In the genomic region with DNA sequence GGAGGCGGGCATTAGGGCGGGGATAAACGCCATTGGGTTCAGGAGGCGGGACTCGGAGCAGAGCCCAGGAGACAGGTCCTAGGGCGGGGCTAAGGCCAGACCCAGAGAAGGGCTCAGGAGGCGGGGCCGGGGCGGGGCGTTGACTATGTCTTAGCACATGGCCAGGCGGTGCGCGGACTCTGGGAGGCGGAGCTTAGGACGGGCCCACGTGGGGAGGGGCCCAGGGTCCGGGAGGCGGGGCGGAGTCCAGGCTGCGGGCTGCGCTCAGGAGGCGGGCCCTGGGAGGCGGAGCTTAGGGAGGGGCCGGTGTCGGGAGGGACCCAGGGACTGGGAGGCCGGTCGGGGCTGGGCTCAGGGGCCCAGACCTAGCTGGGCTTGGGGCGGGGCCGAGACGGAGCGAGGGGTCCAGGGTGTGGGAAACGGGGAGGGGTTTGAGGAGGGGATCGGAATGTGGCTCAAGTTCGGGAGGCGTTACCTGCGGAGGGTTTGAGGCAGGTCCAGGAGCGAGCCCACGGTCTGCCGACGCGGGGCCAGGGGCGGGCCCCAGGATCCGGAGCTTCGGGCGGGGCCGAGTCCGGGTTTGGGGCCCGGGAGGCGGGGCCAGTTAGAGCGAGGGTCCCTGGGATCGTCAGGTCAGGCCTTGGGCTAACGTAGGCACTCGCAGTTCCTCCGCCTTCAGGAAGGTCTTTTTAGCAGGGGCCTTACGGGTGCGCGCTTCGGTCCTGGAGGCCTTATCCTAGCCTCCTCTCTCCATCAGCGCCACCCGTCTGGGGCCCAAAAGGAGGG, we compare ENCODE assay signal across 8 cellular contexts. TPM values are rescaled to one million over a fixed set of nuclear protein-coding genes. Genes with fewer than 3 reads are reported as not detected.
DNase-seq lines count a peak whose midpoint lies in the region; ATAC-seq and TF ChIP-seq lines count a peak whose summit lies in the region.
"Not testable (repeated sequence)": the region's sequence is repeated elsewhere in the genome, so short reads cannot be mapped to it uniquely, and the experiment has no call there.

No MANE protein-coding gene starts in this region.

- ATAC-seq in GM19372 (IDR thresholded peaks at IDR 0.05; ENCODE audit: low read depth, unreplicated experiment): peak; percentile 31
- peak; percentile 80 for ATAC-seq in HG03565 (IDR thresholded peaks at IDR 0.05; ENCODE audit: unreplicated experiment)
- ATAC-seq in left colon: peak; percentile 52

- peak; percentile 71 for DNase-seq in AG04449 (ENCODE audit: low read depth, low spot score)
- DNase-seq in NCI-H774 (lab: John Stamatoyannopoulos, UW): peak; percentile 95
- peak; percentile 99 for DNase-seq in activated CD4-positive, alpha-beta T cell treated with anti-CD3 and anti-CD28 coated beads, Interleukin-2, amount 10 ng/mL, durations not matched to agents 7 days and 5 days
- DNase-seq in left colon: peak; percentile 100
- peak; percentile 98 to 99 for DNase-seq in stimulated activated CD4-positive, alpha-beta T cell treated with anti-CD3 and anti-CD28 coated beads, Interleukin-15, amount 100 ng/mL, for 1 hour (ENCODE audit: low read depth in 1 of 2, low spot score in 1 of 2)

- POLR2A ChIA-PET in AG04449 (lab: Yijun Ruan, JAX); activated CD4-positive, alpha-beta T cell treated with anti-CD3 and anti-CD28 coated beads, Interleukin-2, amount 10 ng/mL, durations not matched to agents 7 days and 5 days (lab: Charles Lee): not testable (repeated sequence)

- TF ChIP-seq CTCF in AG04449 (IDR thresholded peaks at IDR 0.05; ENCODE audit: insufficient read depth, low read length, missing control alignments): not testable (repeated sequence)

- H3K27ac ChIP-seq in cingulate gyrus (ENCODE audit: low read depth, low read length): peak overlapping the region; percentile 72

- H3K9me3 Mint-ChIP-seq in activated CD4-positive, alpha-beta T cell treated with anti-CD3 and anti-CD28 coated beads, Interleukin-2, amount 10 ng/mL, durations not matched to agents 7 days and 5 days: not testable (repeated sequence)

- peak overlapping the region; percentile 60 for H3K4me3 ChIP-seq in AG04449 (ENCODE audit: low read depth, low read length)

- CTCF ChIA-PET in AG04449 (lab: Yijun Ruan, JAX): interaction anchor here (0.9 to 1.1 kb wide), 2 partner anchors 14 to 178 kb away, joined by 3 read pairs; no protein-coding TSS in a partner anchor
- CTCF ChIA-PET in activated CD4-positive, alpha-beta T cell treated with anti-CD3 and anti-CD28 coated beads, Interleukin-2, amount 10 ng/mL, durations not matched to agents 7 days and 5 days (lab: Charles Lee): interaction anchor here (0.6 to 1.4 kb wide), 2 partner anchors 14 to 976 kb away, joined by 3 to 4 read pairs; no protein-coding TSS in a partner anchor

- intact Hi-C loops in left colon (cut with DNase I, micrococcal nuclease): not testable (repeated sequence)

- H3K36me3 Mint-ChIP-seq in activated CD4-positive, alpha-beta T cell treated with anti-CD3 and anti-CD28 coated beads, Interleukin-2, amount 10 ng/mL, durations not matched to agents 7 days and 5 days (ENCODE audit: low read depth): not testable (repeated sequence)

- not testable (repeated sequence) for H3K27me3 Mint-ChIP-seq in activated CD4-positive, alpha-beta T cell treated with anti-CD3 and anti-CD28 coated beads, Interleukin-2, amount 10 ng/mL, durations not matched to agents 7 days and 5 days

- peaks cover 26% of the 10 kb centered on the region for H3K4me1 Mint-ChIP-seq in activated CD4-positive, alpha-beta T cell treated with anti-CD3 and anti-CD28 coated beads, Interleukin-2, amount 10 ng/mL, durations not matched to agents 7 days and 5 days

- peak overlapping the region; percentile 93 for H3K4me3 Mint-ChIP-seq in activated CD4-positive, alpha-beta T cell treated with anti-CD3 and anti-CD28 coated beads, Interleukin-2, amount 10 ng/mL, durations not matched to agents 7 days and 5 days

- H3K27ac Mint-ChIP-seq in activated CD4-positive, alpha-beta T cell treated with anti-CD3 and anti-CD28 coated beads, Interleukin-2, amount 10 ng/mL, durations not matched to agents 7 days and 5 days: peak overlapping the region; percentile 100

RNA-seq across cellular contexts. Expression of gene ALG1L2, which starts 30.4 kb away (rescaled TPM):
- under 1 TPM; 0.42 to 0.96 TPM for total RNA-seq in activated CD4-positive, alpha-beta T cell treated with anti-CD3 and anti-CD28 coated beads, Interleukin-2, amount 10 ng/mL, durations not matched to agents 7 days and 5 days
- 1 to 10 TPM in 1 of 2 donors, under 1 TPM in 1; 0.78 to 1.8 TPM for total RNA-seq in left colon

Comparison
In these comparisons a context has a peak if more than half of its experiments do, and no peak if none do; other contexts are left out.
1. Peak in every context shown above with its lines: DNase-seq, ATAC-seq, H3K4me3 ChIP-seq and H3K27ac ChIP-seq.